ENCODE assay signal across 8 cellular contexts in genomic region chr18:4106407-4107033, GRCh38.
DNase-seq lines count a peak whose midpoint lies in the region; ATAC-seq and TF ChIP-seq lines count a peak whose summit lies in the region.

No MANE protein-coding gene starts in this region.

- H3K4me1 ChIP-seq in right lobe of liver, result no peaks in the 10 kb centered on the region

- peaks cover 27% of the 10 kb centered on the region for H3K4me1 Mint-ChIP-seq in WTC11

- DNase-seq in EL (peak; percentile 52), MV-4-11 (lab: John Stamatoyannopoulos, UW) (peak; percentile 12), WTC11 (ENCODE audit: low spot score) (peak; percentile 84), choroid plexus epithelial cell (ENCODE audit: low read depth) (peak; percentile 65), right lobe of liver (peak; percentile 46 to 59 (median 58)), 8988T (no peak)
- peak; percentile 28 to 49 (median 35) for DNase-seq in stimulated activated CD4-positive, alpha-beta T cell treated with anti-CD3 and anti-CD28 coated beads, TNF-alpha, amount 100 ng/mL, for 48 hours (ENCODE audit: low read depth in 3 of 3)

- H3K9me3 ChIP-seq in right lobe of liver, result no peaks in the 10 kb centered on the region

- H3K27me3 Mint-ChIP-seq in WTC11 (ENCODE audit: low read depth), result no peaks in the 10 kb centered on the region

- H3K27ac Mint-ChIP-seq in WTC11, result peak overlapping the region; percentile 73

- H3K27ac ChIP-seq in right lobe of liver, result no peak overlapping the region

- H3K4me3 ChIP-seq in choroid plexus epithelial cell (ENCODE audit: low read depth, low read length) (no peak overlapping the region), right lobe of liver (no peak overlapping the region)

- no peaks in the 10 kb centered on the region for H3K36me3 ChIP-seq in right lobe of liver

- no peaks in the 10 kb centered on the region for H3K27me3 ChIP-seq in right lobe of liver

- ATAC-seq in GM21723 (IDR thresholded peaks at IDR 0.05; ENCODE audit: unreplicated experiment) (peak; percentile 65), WTC11 (peak; percentile 72), right lobe of liver (peak; percentile 79 to 90 (median 85))

- peaks cover 4% of the 10 kb centered on the region; the same call in 1 of the 2 replicates for H3K36me3 Mint-ChIP-seq in WTC11

- POLR2A ChIA-PET in WTC11 (lab: Charles Lee), result interaction anchor here (0.7 kb wide), 1 partner anchor 44 kb away, joined by 3 read pairs; no protein-coding TSS in a partner anchor

- intact Hi-C loops in right lobe of liver (cut with DNase I), result no loop called here

- no peaks in the 10 kb centered on the region for H3K9me3 Mint-ChIP-seq in WTC11

- H3K4me3 Mint-ChIP-seq in WTC11, result no peak overlapping the region

- peak; percentile 88 for TF ChIP-seq CTCF in WTC11 (IDR thresholded peaks at IDR 0.05)
- TF ChIP-seq CTCF in choroid plexus epithelial cell (conservative IDR thresholded peaks at IDR 0.05; ENCODE audit: low read depth, low read length), result peak; percentile 78
- peak; percentile 76 to 80 (median 78) for TF ChIP-seq CTCF in right lobe of liver (IDR thresholded peaks at IDR 0.05)

- TF ChIP-seq POLR2A in right lobe of liver (IDR thresholded peaks at IDR 0.05), result no peak

- WGBS in right lobe of liver (ENCODE audit: insufficient coverage, low coverage, low lambda C conversion rate, missing lambda C conversion rate), result 27% methylated on average over 13 of the region's 13 CpGs

- CTCF ChIA-PET in WTC11 (lab: Charles Lee), result interaction anchor here (0.7 to 3.6 kb wide), 57 partner anchors 8 to 951 kb away, joined by 3 to 48 read pairs (median 4); partner anchors contain the start of gene DLGAP1

TF ChIP-seq in WTC11, 78 proteins besides CTCF, POLR2A, EP300 and RAD21:
- TF ChIP-seq TEAD4 (CRISPR knock-in tag; IDR thresholded peaks at IDR 0.05) (no peak), ARID4B (CRISPR knock-in tag; IDR thresholded peaks at IDR 0.05; ENCODE audit: borderline replicate concordance) (no peak), CBFB (CRISPR knock-in tag; IDR thresholded peaks at IDR 0.05; ENCODE audit: low read depth) (no peak), TEAD1 (CRISPR knock-in tag; IDR thresholded peaks at IDR 0.05) (0 out of 2 replicates have a peak, but pooled peaks have one; percentile 19), HMGXB4 (CRISPR knock-in tag; IDR thresholded peaks at IDR 0.05) (no peak)
